In the genomic region with DNA sequence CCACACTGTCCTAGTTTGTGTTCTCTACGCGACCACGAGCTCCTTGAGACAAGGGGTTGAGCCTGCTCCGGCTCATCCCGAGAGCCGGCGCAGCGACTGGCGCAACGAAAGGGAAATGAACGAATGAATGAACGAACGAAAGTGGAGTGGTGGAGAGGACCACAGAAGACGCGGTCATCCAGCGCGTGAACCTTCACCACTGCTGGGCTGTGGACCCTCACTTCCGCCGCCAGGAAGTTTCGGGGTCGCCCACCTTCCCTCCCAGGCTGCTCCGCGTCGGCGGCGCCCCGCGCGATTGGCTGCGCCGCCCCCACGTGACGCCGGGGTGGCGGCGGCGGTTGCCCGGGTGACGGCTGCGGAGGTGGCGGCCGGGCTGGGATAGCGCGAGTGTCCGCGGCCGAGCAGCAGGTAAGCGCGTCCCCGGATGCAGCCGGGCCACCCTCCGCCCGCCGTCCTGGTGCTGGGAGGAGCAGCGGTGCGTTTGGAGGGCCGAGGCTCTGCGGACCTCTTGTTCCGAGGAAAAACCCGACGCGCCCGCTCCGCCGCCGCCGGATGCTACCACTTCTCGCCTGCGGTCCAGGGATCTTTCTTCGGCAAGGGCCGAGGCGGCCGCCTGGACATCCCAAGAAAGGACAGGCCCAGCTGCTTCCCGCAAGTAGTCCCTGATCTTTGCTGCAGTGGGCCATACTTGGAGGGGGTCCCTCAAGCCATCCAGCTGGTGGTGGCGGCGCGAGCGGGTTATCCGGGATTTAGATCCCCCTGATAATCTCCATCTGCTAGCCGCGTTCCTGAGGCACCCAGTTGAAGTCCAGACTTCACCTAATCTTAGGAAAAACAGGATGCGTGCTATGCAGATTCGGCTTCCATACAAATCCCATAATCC, we compare ENCODE assay signal across 8 cellular contexts. TPM values are rescaled to one million over a fixed set of nuclear protein-coding genes. Genes with fewer than 3 reads are reported as not detected.
DNase-seq lines count a peak whose midpoint lies in the region; ATAC-seq and TF ChIP-seq lines count a peak whose summit lies in the region.

A gene with protein sequence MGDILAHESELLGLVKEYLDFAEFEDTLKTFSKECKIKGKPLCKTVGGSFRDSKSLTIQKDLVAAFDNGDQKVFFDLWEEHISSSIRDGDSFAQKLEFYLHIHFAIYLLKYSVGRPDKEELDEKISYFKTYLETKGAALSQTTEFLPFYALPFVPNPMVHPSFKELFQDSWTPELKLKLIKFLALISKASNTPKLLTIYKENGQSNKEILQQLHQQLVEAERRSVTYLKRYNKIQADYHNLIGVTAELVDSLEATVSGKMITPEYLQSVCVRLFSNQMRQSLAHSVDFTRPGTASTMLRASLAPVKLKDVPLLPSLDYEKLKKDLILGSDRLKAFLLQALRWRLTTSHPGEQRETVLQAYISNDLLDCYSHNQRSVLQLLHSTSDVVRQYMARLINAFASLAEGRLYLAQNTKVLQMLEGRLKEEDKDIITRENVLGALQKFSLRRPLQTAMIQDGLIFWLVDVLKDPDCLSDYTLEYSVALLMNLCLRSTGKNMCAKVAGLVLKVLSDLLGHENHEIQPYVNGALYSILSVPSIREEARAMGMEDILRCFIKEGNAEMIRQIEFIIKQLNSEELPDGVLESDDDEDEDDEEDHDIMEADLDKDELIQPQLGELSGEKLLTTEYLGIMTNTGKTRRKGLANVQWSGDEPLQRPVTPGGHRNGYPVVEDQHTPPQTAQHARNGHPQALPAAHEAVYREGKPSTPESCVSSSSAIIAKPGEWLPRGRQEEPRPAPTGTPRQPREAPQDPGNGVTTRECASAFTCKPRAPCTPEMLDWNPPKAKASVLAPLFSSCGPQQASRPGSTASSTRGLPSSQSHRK (plus strand): TSS at position 341 of the 883 bp plus-strand sequence. CDS start 7,608 bp downstream, outside the sequence.

- TF ChIP-seq CTCF in GM06990 (IDR thresholded peaks at IDR 0.05; ENCODE audit: insufficient read depth, low read length, poor library complexity, severe bottlenecking) (no peak), Loucy (conservative IDR thresholded peaks at IDR 0.05; ENCODE audit: low read length) (no peak), SK-N-SH (IDR thresholded peaks at IDR 0.05) (no peak), omental fat pad (IDR thresholded peaks at IDR 0.05) (no peak)

- H3K4me3 ChIP-seq in GM06990 (replicated peaks; ENCODE audit: low read depth, low read length) (peak within 1 kb of the TSS; percentile 95), H7 (ENCODE audit: insufficient read depth, low read depth, low read length) (peak within 1 kb of the TSS; percentile 77), Loucy (ENCODE audit: low read length, poor library complexity, severe bottlenecking) (peak within 1 kb of the TSS; percentile 86), SK-N-SH (ENCODE audit: low read depth in 2 of 2, low read length in 1 of 2) (peak within 1 kb of the TSS; percentile 77 to 83)

- WGBS in SK-N-SH (ENCODE audit: low lambda C conversion rate), result under 1% methylated on average over 17 of the region's 83 CpGs

- H3K27me3 ChIP-seq in GM06990 (replicated peaks; ENCODE audit: control insufficient read depth, insufficient read depth, low read length), result no peaks in the 10 kb centered on the region
- no peaks in the 10 kb centered on the region for H3K27me3 ChIP-seq in H7 (ENCODE audit: control insufficient read depth, insufficient read depth, low read length)
- no peaks in the 10 kb centered on the region for H3K27me3 ChIP-seq in Loucy (ENCODE audit: insufficient read depth, low read length, poor library complexity, severe bottlenecking)
- no peaks in the 10 kb centered on the region for H3K27me3 ChIP-seq in SK-N-SH (ENCODE audit: insufficient read depth)

- H2AFZ ChIP-seq in Loucy (ENCODE audit: low read length), result peak within 1 kb of the TSS; percentile 97
- peak within 1 kb of the TSS; percentile 93 for H2AFZ ChIP-seq in SK-N-SH (ENCODE audit: low read depth)

- CTCF ChIA-PET in SK-N-SH (lab: Yijun Ruan, JAX), result interaction anchor here (0.6 to 9.8 kb wide), 8 partner anchors 9 to 253 kb away, joined by 3 to 162 read pairs (median 4); no protein-coding TSS in a partner anchor

- no peaks in the 10 kb centered on the region for H4K20me1 ChIP-seq in Loucy (ENCODE audit: insufficient read depth, low read length, poor library complexity, severe bottlenecking)
- H4K20me1 ChIP-seq in SK-N-SH (ENCODE audit: insufficient read depth), result no peaks in the 10 kb centered on the region

- peak within 1 kb of the TSS; percentile 87 for H3K4me2 ChIP-seq in Loucy (ENCODE audit: low read depth, low read length, poor library complexity, severe bottlenecking)
- peak within 1 kb of the TSS; percentile 69 for H3K4me2 ChIP-seq in SK-N-SH

- no peak for TF ChIP-seq RAD21 in SK-N-SH (IDR thresholded peaks at IDR 0.05; ENCODE audit: low read length)

- H3K27ac ChIP-seq in SK-N-SH (ENCODE audit: low read depth in 2 of 2, low read length in 1 of 2) (peak within 1 kb of the TSS; percentile 76 to 90), temporal lobe (ENCODE audit: low read depth, low read length) (no peak within 1 kb of the TSS)

- H3K9me3 ChIP-seq in Loucy (ENCODE audit: insufficient read depth, low read depth, low read length) (no peaks in the 10 kb centered on the region), SK-N-SH (no peaks in the 10 kb centered on the region)

- POLR2A ChIA-PET in SK-N-SH (lab: Yijun Ruan, JAX), result interaction anchor here (0.6 to 1.2 kb wide), 2 partner anchors 73 to 265 kb away, joined by 3 read pairs; a partner anchor contains a TSS

- H3K9me2 ChIP-seq in Loucy (replicated peaks; ENCODE audit: low read depth, low read length), result no peaks in the 10 kb centered on the region
- H3K9me2 ChIP-seq in SK-N-SH, result no peaks in the 10 kb centered on the region

- ATAC-seq in omental fat pad (ENCODE audit: low FRiP score), result peak; percentile 85

- H3K79me2 ChIP-seq in Loucy (ENCODE audit: insufficient read depth, low read length), result no peaks in the 10 kb centered on the region
- peaks cover 39% of the 10 kb centered on the region for H3K79me2 ChIP-seq in SK-N-SH (ENCODE audit: insufficient read depth)

- H3K4me1 ChIP-seq in Loucy (ENCODE audit: insufficient read depth, low read length, poor library complexity, severe bottlenecking) (peaks cover 6% of the 10 kb centered on the region), SK-N-SH (ENCODE audit: control insufficient read depth in 1 of 2, insufficient read depth in 2 of 2, low read depth in 1 of 2, low read length in 1 of 2) (peaks cover 10 to 17% of the 10 kb centered on the region in 2 experiments; a peak in 2 of 4 replicates)

- no peaks in the 10 kb centered on the region for H3K36me3 ChIP-seq in GM06990 (ENCODE audit: control insufficient read depth, insufficient read depth, low read length)
- H3K36me3 ChIP-seq in H7 (replicated peaks; ENCODE audit: control insufficient read depth, insufficient read depth, low read length), result peaks cover 6% of the 10 kb centered on the region
- no peaks in the 10 kb centered on the region for H3K36me3 ChIP-seq in Loucy (ENCODE audit: insufficient read depth, low read length)
- no peaks in the 10 kb centered on the region for H3K36me3 ChIP-seq in SK-N-SH (replicated peaks in 1 of 2; ENCODE audit: control insufficient read depth in 1 of 2, insufficient read depth in 2 of 2, low read length in 1 of 2)

- DNase-seq in GM06990 (ENCODE audit: extremely low read depth, insufficient read length), result peak; percentile 90
- DNase-seq in H7, result peak; percentile 99
- peak; percentile 99 for DNase-seq in SK-N-SH
- DNase-seq in activated naive CD4-positive, alpha-beta T cell treated with anti-CD3 and anti-CD28 coated beads, Interleukin-2, amount 50 U/mL, for 16 hours, result peak; percentile 78
- no peak for DNase-seq in glomerular endothelial cell (ENCODE audit: extremely low read depth, low read depth, low spot score)
- no peak for DNase-seq in omental fat pad (ENCODE audit: low spot score)

- H3F3A ChIP-seq in Loucy (ENCODE audit: low read depth) (no peaks in the 10 kb centered on the region), SK-N-SH (replicated peaks; ENCODE audit: insufficient read depth) (peaks cover 4% of the 10 kb centered on the region)

- H3K9ac ChIP-seq in Loucy (ENCODE audit: low read depth, low read length, poor library complexity, severe bottlenecking) (peak within 1 kb of the TSS; percentile 73), SK-N-SH (peak within 1 kb of the TSS; percentile 72)

- TF ChIP-seq EP300 in SK-N-SH (IDR thresholded peaks at IDR 0.05; ENCODE audit: borderline replicate concordance in 1 of 2, low read depth in 1 of 2, low read length in 1 of 2), result peak in 1 of 2 experiments; percentile 14; a peak in 1 of 4 replicates

TF ChIP-seq in SK-N-SH, 30 proteins besides CTCF, POLR2A, EP300 and RAD21 (continues in another document):
- TF ChIP-seq MXI1 (IDR thresholded peaks at IDR 0.05; ENCODE audit: low read depth, low read length) (peak; percentile 93), RFX5 (IDR thresholded peaks at IDR 0.05; ENCODE audit: low read length) (no peak), ELF1 (IDR thresholded peaks at IDR 0.05) (peak; percentile 72), POLR2AphosphoS5 (IDR thresholded peaks at IDR 0.05; ENCODE audit: low read depth, low read length) (peak; percentile 90), TAF1 (IDR thresholded peaks at IDR 0.05; ENCODE audit: borderline replicate concordance, low read depth, low read length) (peak; percentile 60)
- TF ChIP-seq, protein P1, sequence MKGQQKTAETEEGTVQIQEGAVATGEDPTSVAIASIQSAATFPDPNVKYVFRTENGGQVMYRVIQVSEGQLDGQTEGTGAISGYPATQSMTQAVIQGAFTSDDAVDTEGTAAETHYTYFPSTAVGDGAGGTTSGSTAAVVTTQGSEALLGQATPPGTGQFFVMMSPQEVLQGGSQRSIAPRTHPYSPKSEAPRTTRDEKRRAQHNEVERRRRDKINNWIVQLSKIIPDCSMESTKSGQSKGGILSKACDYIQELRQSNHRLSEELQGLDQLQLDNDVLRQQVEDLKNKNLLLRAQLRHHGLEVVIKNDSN (IDR thresholded peaks at IDR 0.05; ENCODE audit: borderline replicate concordance, low read depth), result peak; percentile 98
- TF ChIP-seq, protein P2, sequence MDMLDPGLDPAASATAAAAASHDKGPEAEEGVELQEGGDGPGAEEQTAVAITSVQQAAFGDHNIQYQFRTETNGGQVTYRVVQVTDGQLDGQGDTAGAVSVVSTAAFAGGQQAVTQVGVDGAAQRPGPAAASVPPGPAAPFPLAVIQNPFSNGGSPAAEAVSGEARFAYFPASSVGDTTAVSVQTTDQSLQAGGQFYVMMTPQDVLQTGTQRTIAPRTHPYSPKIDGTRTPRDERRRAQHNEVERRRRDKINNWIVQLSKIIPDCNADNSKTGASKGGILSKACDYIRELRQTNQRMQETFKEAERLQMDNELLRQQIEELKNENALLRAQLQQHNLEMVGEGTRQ (IDR thresholded peaks at IDR 0.05; ENCODE audit: borderline replicate concordance, low read depth, low read length), result peak; percentile 92

RNA-seq across cellular contexts. Expression of the gene that starts here (rescaled TPM):
- total RNA-seq in H7 (2014; rRNA removed; shearing (Covaris generic)), result 25.0 and 33.6 TPM in 2 replicates
- polyA plus RNA-seq in SK-N-SH (2012; rRNA removed), result 25.3 and 38.5 TPM in 2 replicates
- polyA plus RNA-seq in SK-N-SH (2012; cell fraction: cytosol; rRNA removed), result 22.3 and 27.1 TPM in 2 replicates
- 44.4 and 47.1 TPM in 2 replicates for polyA plus RNA-seq in SK-N-SH (2012; cell fraction: nucleus; rRNA removed)
- total RNA-seq in glomerular endothelial cell (21.3 and 44.2 TPM in 2 replicates), omental fat pad (10 to 100 TPM in 1 of 4 donors, 1 to 10 TPM in 3; 2.8 to 15.9 (median 6.6) TPM), temporal lobe (10.1 TPM)

Comparison
In these comparisons a context has a peak if more than half of its experiments do, and no peak if none do; other contexts are left out.
1. DNase-seq: peak in GM06990 (single experiment), H7 (single experiment), SK-N-SH (single experiment) and activated naive CD4-positive, alpha-beta T cell treated with anti-CD3 and anti-CD28 coated beads, Interleukin-2, amount 50 U/mL, for 16 hours (single experiment); none in glomerular endothelial cell (single experiment) and omental fat pad (single experiment).
2. Peak in every context shown above with its lines, with median percentiles within 50 percentile points of each other: H3K4me3 ChIP-seq.